Comparison of ENCODE assay signal across 28 cellular contexts in the genomic region with DNA sequence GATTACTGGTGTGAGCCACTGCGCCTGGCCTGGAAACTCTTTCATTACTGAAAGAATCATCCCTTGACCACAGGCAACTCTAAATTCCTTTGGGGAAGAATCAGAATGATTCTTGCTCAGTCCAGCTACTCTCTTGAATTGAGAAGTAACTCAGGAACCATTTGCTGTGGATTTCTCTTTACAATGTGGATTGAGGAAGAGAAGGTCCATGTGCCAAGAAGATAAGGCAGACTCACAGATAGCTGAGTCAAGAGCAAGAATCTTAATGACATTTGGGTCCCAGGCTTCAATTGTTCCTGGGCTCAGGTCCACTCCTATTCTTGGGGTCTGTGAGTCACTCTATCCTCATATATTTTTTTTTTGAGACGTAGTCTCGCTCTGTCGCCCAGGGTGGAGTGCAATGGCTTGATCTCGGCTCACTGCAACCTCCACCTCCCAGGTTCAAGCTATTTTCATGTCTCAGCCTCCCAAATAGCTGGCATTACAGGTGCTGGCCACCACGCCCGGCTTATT. TPM values are rescaled to one million over a fixed set of nuclear protein-coding genes. Genes with fewer than 3 reads are reported as not detected.
"Had no signal": no experiment of that assay in that cellular context is flagged by ENCODE, and none has a peak within 500 bp of the region (broad histone marks: within the 10 kb centered on the region; RNA-seq: fewer than 3 reads in every experiment).

No MANE protein-coding gene starts in this region.

- H3K27me3 Mint-ChIP-seq: activated CD8-positive, alpha-beta T cell treated with anti-CD3 and anti-CD28 coated beads for 36 hours; activated naive CD8-positive, alpha-beta T cell treated with anti-CD3 and anti-CD28 coated beads for 36 hours; brain had no signal

- H3K27me3 ChIP-seq: ascending aorta, Peyer's patch had no signal

- H3K4me3 ChIP-seq: ascending aorta, Peyer's patch had no signal

- H3K27ac Mint-ChIP-seq: activated CD4-positive, alpha-beta T cell treated with anti-CD3 and anti-CD28 coated beads, Interleukin-2, amount 10 ng/mL, durations not matched to agents 24 days and 14 days; activated CD8-positive, alpha-beta T cell treated with anti-CD3 and anti-CD28 coated beads for 36 hours; activated naive CD8-positive, alpha-beta T cell treated with anti-CD3 and anti-CD28 coated beads for 36 hours; brain had no signal

- ATAC-seq: activated CD8-positive, alpha-beta T cell treated with anti-CD3 and anti-CD28 coated beads for 36 hours had no signal

- DNase-seq: activated CD4-positive, alpha-beta T cell treated with anti-CD3 and anti-CD28 coated beads, Interleukin-2, amount 10 ng/mL, durations not matched to agents 24 days and 14 days; activated CD4-positive, alpha-beta T cell treated with anti-CD3 and anti-CD28 coated beads, Interleukin-2, amount 50 U/mL, for 4 hours; activated CD4-positive, CD25-positive, alpha-beta regulatory T cell; activated CD8-positive, alpha-beta T cell treated with anti-CD3 and anti-CD28 coated beads for 36 hours; activated effector memory CD4-positive, alpha-beta T cell treated with Interleukin-2 at 50 U/mL for 16 hours; activated naive CD4-positive, alpha-beta T cell treated with anti-CD3 and anti-CD28 coated beads, Interleukin-2, amount 50 U/mL, for 16 hours; activated naive CD8-positive, alpha-beta T cell treated with anti-CD3 and anti-CD28 coated beads for 36 hours; activated T-cell treated with anti-CD3 and anti-CD28 coated beads, Interleukin-2, amount 50 U/mL, for 48 hours; amygdala; caudate nucleus; cerebellar nuclear complex; NCI-H1092 treated with DMSO at 0.1 percent for 48 hours; NCI-H1417 treated with DMSO at 0.1 percent for 48 hours; NCI-H1930; NCI-H2081 treated with DMSO at 0.1 percent for 48 hours; NCI-H345; NCI-H524 treated with DMSO at 0.1 percent for 48 hours; Peyer's patch; Right ventricle myocardium superior; SW 1271; T-helper 1 cell; T-helper 2 cell; T-helper 9 cell; WERI-Rb-1 had no signal

- FAIRE-seq: bronchial epithelial cell had no signal

- H3K27ac ChIP-seq: ascending aorta, Peyer's patch, RWPE1, WERI-Rb-1 had no signal

- H3K4me1 Mint-ChIP-seq: activated naive CD8-positive, alpha-beta T cell treated with anti-CD3 and anti-CD28 coated beads for 36 hours; brain had no signal

- H3K4me1 ChIP-seq: ascending aorta, Peyer's patch had no signal

- H3K9me3 ChIP-seq: ascending aorta had no signal

- H3K4me3 Mint-ChIP-seq: activated CD4-positive, alpha-beta T cell treated with anti-CD3 and anti-CD28 coated beads, Interleukin-2, amount 10 ng/mL, durations not matched to agents 24 days and 14 days; activated CD8-positive, alpha-beta T cell treated with anti-CD3 and anti-CD28 coated beads for 36 hours; activated naive CD8-positive, alpha-beta T cell treated with anti-CD3 and anti-CD28 coated beads for 36 hours; brain had no signal

RNA-seq across cellular contexts. Expression of gene MGARP, which starts 6.2 kb away (rescaled TPM):
- total RNA-seq: Peyer's patch had no signal
